In the genomic region with DNA sequence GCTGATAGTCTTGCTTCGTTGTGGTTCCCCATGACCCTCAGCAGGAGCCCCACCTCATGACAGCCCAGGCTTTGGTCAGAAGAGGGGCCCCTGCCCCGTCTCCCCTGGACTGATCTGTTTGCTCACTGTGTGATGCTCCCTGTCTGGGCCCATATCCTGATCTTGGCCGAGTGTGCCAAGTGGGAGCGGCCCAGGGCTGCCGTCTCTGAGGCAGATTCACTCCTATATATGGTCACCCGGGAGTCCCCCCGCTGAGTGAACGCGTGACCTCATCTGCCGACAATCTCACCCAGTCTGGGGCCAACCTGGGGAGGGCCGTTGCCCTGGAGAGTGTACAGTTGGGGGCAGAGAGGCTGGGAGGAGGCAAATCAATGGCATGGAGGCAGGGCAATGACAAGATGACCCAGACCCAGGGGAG, we compare ENCODE assay signal across 3 cellular contexts.
TF ChIP-seq lines count a peak whose summit lies in the region.

No MANE protein-coding gene starts in this region.

TF ChIP-seq in A549, 52 proteins besides CTCF, POLR2A, EP300 and RAD21:
- TF ChIP-seq, protein P1, sequence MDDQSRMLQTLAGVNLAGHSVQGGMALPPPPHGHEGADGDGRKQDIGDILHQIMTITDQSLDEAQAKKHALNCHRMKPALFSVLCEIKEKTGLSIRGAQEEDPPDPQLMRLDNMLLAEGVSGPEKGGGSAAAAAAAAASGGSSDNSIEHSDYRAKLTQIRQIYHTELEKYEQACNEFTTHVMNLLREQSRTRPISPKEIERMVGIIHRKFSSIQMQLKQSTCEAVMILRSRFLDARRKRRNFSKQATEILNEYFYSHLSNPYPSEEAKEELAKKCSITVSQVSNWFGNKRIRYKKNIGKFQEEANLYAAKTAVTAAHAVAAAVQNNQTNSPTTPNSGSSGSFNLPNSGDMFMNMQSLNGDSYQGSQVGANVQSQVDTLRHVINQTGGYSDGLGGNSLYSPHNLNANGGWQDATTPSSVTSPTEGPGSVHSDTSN (IDR thresholded peaks at IDR 0.05), result no peak
- TF ChIP-seq JUN (IDR thresholded peaks at IDR 0.05), result no peak
- TF ChIP-seq NPAS2 (CRISPR knock-in tag; IDR thresholded peaks at IDR 0.05; ENCODE audit: borderline replicate concordance), result no peak
- TF ChIP-seq JUNB (IDR thresholded peaks at IDR 0.05), result no peak
- TF ChIP-seq, protein P2, sequence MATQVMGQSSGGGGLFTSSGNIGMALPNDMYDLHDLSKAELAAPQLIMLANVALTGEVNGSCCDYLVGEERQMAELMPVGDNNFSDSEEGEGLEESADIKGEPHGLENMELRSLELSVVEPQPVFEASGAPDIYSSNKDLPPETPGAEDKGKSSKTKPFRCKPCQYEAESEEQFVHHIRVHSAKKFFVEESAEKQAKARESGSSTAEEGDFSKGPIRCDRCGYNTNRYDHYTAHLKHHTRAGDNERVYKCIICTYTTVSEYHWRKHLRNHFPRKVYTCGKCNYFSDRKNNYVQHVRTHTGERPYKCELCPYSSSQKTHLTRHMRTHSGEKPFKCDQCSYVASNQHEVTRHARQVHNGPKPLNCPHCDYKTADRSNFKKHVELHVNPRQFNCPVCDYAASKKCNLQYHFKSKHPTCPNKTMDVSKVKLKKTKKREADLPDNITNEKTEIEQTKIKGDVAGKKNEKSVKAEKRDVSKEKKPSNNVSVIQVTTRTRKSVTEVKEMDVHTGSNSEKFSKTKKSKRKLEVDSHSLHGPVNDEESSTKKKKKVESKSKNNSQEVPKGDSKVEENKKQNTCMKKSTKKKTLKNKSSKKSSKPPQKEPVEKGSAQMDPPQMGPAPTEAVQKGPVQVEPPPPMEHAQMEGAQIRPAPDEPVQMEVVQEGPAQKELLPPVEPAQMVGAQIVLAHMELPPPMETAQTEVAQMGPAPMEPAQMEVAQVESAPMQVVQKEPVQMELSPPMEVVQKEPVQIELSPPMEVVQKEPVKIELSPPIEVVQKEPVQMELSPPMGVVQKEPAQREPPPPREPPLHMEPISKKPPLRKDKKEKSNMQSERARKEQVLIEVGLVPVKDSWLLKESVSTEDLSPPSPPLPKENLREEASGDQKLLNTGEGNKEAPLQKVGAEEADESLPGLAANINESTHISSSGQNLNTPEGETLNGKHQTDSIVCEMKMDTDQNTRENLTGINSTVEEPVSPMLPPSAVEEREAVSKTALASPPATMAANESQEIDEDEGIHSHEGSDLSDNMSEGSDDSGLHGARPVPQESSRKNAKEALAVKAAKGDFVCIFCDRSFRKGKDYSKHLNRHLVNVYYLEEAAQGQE (IDR thresholded peaks at IDR 0.05), result no peak
- TF ChIP-seq MAFK (IDR thresholded peaks at IDR 0.05; ENCODE audit: partially characterized antibody), result no peak
- TF ChIP-seq ZSCAN20 (CRISPR knock-in tag; IDR thresholded peaks at IDR 0.05), result no peak
- no peak for TF ChIP-seq PHF8 (IDR thresholded peaks at IDR 0.05; ENCODE audit: borderline replicate concordance, low read depth)
- no peak for TF ChIP-seq RNF2 (IDR thresholded peaks at IDR 0.05; ENCODE audit: borderline replicate concordance, low read depth)
- no peak for TF ChIP-seq RFX5 (IDR thresholded peaks at IDR 0.05)
- TF ChIP-seq RARB (CRISPR knock-in tag; IDR thresholded peaks at IDR 0.05), result no peak

TF ChIP-seq in IMR-90, 13 proteins besides CTCF, POLR2A, EP300 and RAD21:
- TF ChIP-seq MAZ (IDR thresholded peaks at IDR 0.05; ENCODE audit: borderline replicate concordance, low read depth, low read length), result peak; percentile 92
- TF ChIP-seq MAFK (IDR thresholded peaks at IDR 0.05; ENCODE audit: low read depth, low read length), result no peak
- TF ChIP-seq, protein P3, sequence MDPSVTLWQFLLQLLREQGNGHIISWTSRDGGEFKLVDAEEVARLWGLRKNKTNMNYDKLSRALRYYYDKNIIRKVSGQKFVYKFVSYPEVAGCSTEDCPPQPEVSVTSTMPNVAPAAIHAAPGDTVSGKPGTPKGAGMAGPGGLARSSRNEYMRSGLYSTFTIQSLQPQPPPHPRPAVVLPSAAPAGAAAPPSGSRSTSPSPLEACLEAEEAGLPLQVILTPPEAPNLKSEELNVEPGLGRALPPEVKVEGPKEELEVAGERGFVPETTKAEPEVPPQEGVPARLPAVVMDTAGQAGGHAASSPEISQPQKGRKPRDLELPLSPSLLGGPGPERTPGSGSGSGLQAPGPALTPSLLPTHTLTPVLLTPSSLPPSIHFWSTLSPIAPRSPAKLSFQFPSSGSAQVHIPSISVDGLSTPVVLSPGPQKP (IDR thresholded peaks at IDR 0.05; ENCODE audit: borderline replicate concordance, low read depth, low read length), result peak; percentile 72; the same call in 1 of the 2 replicates
- TF ChIP-seq BHLHE40 (IDR thresholded peaks at IDR 0.05; ENCODE audit: low read depth, low read length), result peak; percentile 45
- TF ChIP-seq MXI1 (IDR thresholded peaks at IDR 0.05; ENCODE audit: borderline replicate concordance, low read depth, low read length), result no peak

TF ChIP-seq in GM12891, 5 proteins besides CTCF, POLR2A, EP300 and RAD21:
- TF ChIP-seq POLR2AphosphoS5 (IDR thresholded peaks at IDR 0.05; ENCODE audit: low read depth, low read length) (no peak), TAF1 (IDR thresholded peaks at IDR 0.05; ENCODE audit: low read depth, low read length) (no peak), POU2F2 (IDR thresholded peaks at IDR 0.05; ENCODE audit: low read depth, low read length) (no peak), PAX5 (IDR thresholded peaks at IDR 0.05; ENCODE audit: insufficient read depth, low read length, severe bottlenecking) (no peak), SPI1 (IDR thresholded peaks at IDR 0.05; ENCODE audit: low read depth, low read length) (no peak)
